24 cellular contexts compared by ENCODE assay signal in genomic region chr14:104502060-104502459, GRCh38.
"Had no signal": no experiment of that assay in that cellular context is flagged by ENCODE, and none has a peak within 500 bp of the region (broad histone marks: within the 10 kb centered on the region; RNA-seq: fewer than 3 reads in every experiment).

No MANE protein-coding gene starts in this region.

- H3K36me3 ChIP-seq: colonic mucosa, esophagus muscularis mucosa, esophagus squamous epithelium, gastrocnemius medialis, gastroesophageal sphincter, heart left ventricle, heart right ventricle had no signal

- H3K27ac ChIP-seq: colonic mucosa, coronary artery, dorsolateral prefrontal cortex, epithelial cell of prostate, esophagus muscularis mucosa, esophagus squamous epithelium, foreskin keratinocyte, gastrocnemius medialis, gastroesophageal sphincter, heart left ventricle, heart right ventricle had no signal

- H3K4me3 Mint-ChIP-seq: dendritic cell treated with granulocyte-macrophage colony-stimulating factor and Interleukin-4, amounts not matched to agents 40 ng/mL and 50 ng/mL, for 4 days; effector memory CD8-positive, alpha-beta T cell; endodermal cell had no signal

- H3K27ac Mint-ChIP-seq: dendritic cell treated with granulocyte-macrophage colony-stimulating factor and Interleukin-4, amounts not matched to agents 40 ng/mL and 50 ng/mL, for 4 days; effector memory CD8-positive, alpha-beta T cell; endodermal cell had no signal

- H3K27me3 ChIP-seq: colonic mucosa, foreskin keratinocyte had no signal

- H3K4me3 ChIP-seq: colonic mucosa, coronary artery, dorsolateral prefrontal cortex, esophagus muscularis mucosa, esophagus squamous epithelium, gastrocnemius medialis, gastroesophageal sphincter, heart left ventricle, heart right ventricle had no signal

- H3K4me1 Mint-ChIP-seq: endodermal cell had no signal

- H3K9me3 ChIP-seq: colonic mucosa, gastrocnemius medialis had no signal

- DNase-seq: colonic mucosa; cortex of kidney; dermis blood vessel endothelial cell; dorsolateral prefrontal cortex; effector CD4-positive, alpha-beta T cell; effector CD8-positive, alpha-beta T cell; effector memory CD4-positive, alpha-beta T cell; effector memory CD8-positive, alpha-beta T cell; erythroblast; esophagus squamous epithelium; foreskin fibroblast; foreskin keratinocyte; foreskin melanocyte; gastrocnemius medialis; glutamatergic neuron; head of caudate nucleus; heart left ventricle; heart right ventricle had no signal

- H3K4me1 ChIP-seq: colonic mucosa, esophagus muscularis mucosa, esophagus squamous epithelium, foreskin keratinocyte, gastrocnemius medialis, gastroesophageal sphincter, heart left ventricle, heart right ventricle had no signal
